In genomic region chr11:67033661-67034166, GRCh38 we compare ENCODE assay signal across 12 cellular contexts. TPM values are rescaled to one million over a fixed set of nuclear protein-coding genes. Genes with fewer than 3 reads are reported as not detected.
DNase-seq lines count a peak whose midpoint lies in the region; ATAC-seq and TF ChIP-seq lines count a peak whose summit lies in the region.
"Had no signal": no experiment of that assay in that cellular context is flagged by ENCODE, and none has a peak within 500 bp of the region (broad histone marks: within the 10 kb centered on the region; RNA-seq: fewer than 3 reads in every experiment).

No MANE protein-coding gene starts in this region.

- 7 to 49% methylated on average over 6 to 8 of the region's 8 CpGs for WGBS in esophagus squamous epithelium, 2 donors

- CTCF ChIA-PET in naive thymus-derived CD4-positive, alpha-beta T cell (lab: Charles Lee) = no interaction called here

- no peaks in the 10 kb centered on the region for H3K9me3 ChIP-seq in esophagus squamous epithelium
- H3K9me3 ChIP-seq in naive thymus-derived CD4-positive, alpha-beta T cell (ENCODE audit: control insufficient read depth in 2 of 3, low read length in 3 of 3) = no peaks in the 10 kb centered on the region

- no peaks in the 10 kb centered on the region for H3F3A ChIP-seq in GM23338 (replicated peaks; ENCODE audit: low read depth)

- H3K4me3 ChIP-seq in GM23338 (no peak overlapping the region), esophagus squamous epithelium (no peak overlapping the region)
- H3K4me3 ChIP-seq in naive thymus-derived CD4-positive, alpha-beta T cell (ENCODE audit: low read length) = no peak overlapping the region

- no peak overlapping the region for H3K4me3 Mint-ChIP-seq in chondrocyte (ENCODE audit: unreplicated experiment)
- H3K4me3 Mint-ChIP-seq in GM23338 = no peak overlapping the region
- no peak overlapping the region for H3K4me3 Mint-ChIP-seq in naive thymus-derived CD4-positive, alpha-beta T cell
- H3K4me3 Mint-ChIP-seq: activated B cell treated with CpG ODN at 0.5 μM for 24 hours had no signal

- no peak overlapping the region for H3K4me2 ChIP-seq in GM23338

- H4K20me1 ChIP-seq in GM23338 (replicated peaks; ENCODE audit: insufficient read depth) = no peaks in the 10 kb centered on the region

- H3K4me1 Mint-ChIP-seq in chondrocyte (ENCODE audit: low read depth) (peaks cover 60% of the 10 kb centered on the region), GM23338 (peaks cover 14% of the 10 kb centered on the region)
- peaks cover 0 to 3% (median 0%) of the 10 kb centered on the region in 7 donors for H3K4me1 Mint-ChIP-seq in naive thymus-derived CD4-positive, alpha-beta T cell

- TF ChIP-seq POLR2A in esophagus squamous epithelium (IDR thresholded peaks at IDR 0.05) = no peak

- H3K36me3 Mint-ChIP-seq in chondrocyte (ENCODE audit: low read depth) (no peaks in the 10 kb centered on the region), GM23338 (ENCODE audit: low read depth) (no peaks in the 10 kb centered on the region)
- H3K36me3 Mint-ChIP-seq in naive thymus-derived CD4-positive, alpha-beta T cell = no peaks in the 10 kb centered on the region

- H3K79me2 ChIP-seq in GM23338 (replicated peaks; ENCODE audit: insufficient read depth) = no peaks in the 10 kb centered on the region

- H3K27ac Mint-ChIP-seq in chondrocyte (ENCODE audit: unreplicated experiment) (peak overlapping the region; percentile 98), GM23338 (no peak overlapping the region)
- H3K27ac Mint-ChIP-seq in naive thymus-derived CD4-positive, alpha-beta T cell = no peak overlapping the region
- H3K27ac Mint-ChIP-seq: activated B cell treated with CpG ODN at 0.5 μM for 24 hours had no signal

- H3K4me1 ChIP-seq in GM23338 (ENCODE audit: insufficient read depth) (peaks cover 6% of the 10 kb centered on the region; the same call in 1 of the 2 replicates), esophagus squamous epithelium (peaks cover 13 to 32% (median 19%) of the 10 kb centered on the region in 3 donors)
- no peaks in the 10 kb centered on the region for H3K4me1 ChIP-seq in naive thymus-derived CD4-positive, alpha-beta T cell (ENCODE audit: control insufficient read depth in 2 of 2, insufficient read depth in 2 of 2, low read length in 2 of 2)

- H3K27ac ChIP-seq in GM23338 (ENCODE audit: low read depth) = no peak overlapping the region
- H3K27ac ChIP-seq in esophagus squamous epithelium = no peak overlapping the region
- H3K27ac ChIP-seq in naive thymus-derived CD4-positive, alpha-beta T cell (ENCODE audit: low read depth, low read length) = no peak overlapping the region

- ATAC-seq in GM23338 = no peak
- ATAC-seq in naive thymus-derived CD4-positive, alpha-beta T cell = no peak

- H3K27me3 Mint-ChIP-seq in chondrocyte (ENCODE audit: low read depth) = no peaks in the 10 kb centered on the region
- peaks cover 13% of the 10 kb centered on the region for H3K27me3 Mint-ChIP-seq in GM23338 (ENCODE audit: insufficient read depth, low read depth, poor library complexity)
- H3K27me3 Mint-ChIP-seq in naive thymus-derived CD4-positive, alpha-beta T cell = peaks cover 17 to 35% (median 22%) of the 10 kb centered on the region in 5 donors

- H2AFZ ChIP-seq in GM23338 = no peak overlapping the region

- DNase-seq in C1 segment of cervical spinal cord (lab: John Stamatoyannopoulos, UW) = peak in 9 of 14 donors; percentile 11 to 70 (median 42)
- peak; percentile 41 to 70 for DNase-seq in NOMO-1 (lab: John Stamatoyannopoulos, UW; ENCODE audit: unreplicated experiment in 2 of 2)
- DNase-seq in chondrocyte (ENCODE audit: low spot score) = no peak
- peak; percentile 45 for DNase-seq in occipital lobe (lab: John Stamatoyannopoulos, UW)
- no peak for DNase-seq in GM23338 (ENCODE audit: low spot score)
- DNase-seq in esophagus squamous epithelium (lab: John Stamatoyannopoulos, UW) = no peak
- no peak for DNase-seq in D341Med (ENCODE audit: low spot score)
- DNase-seq in naive thymus-derived CD4-positive, alpha-beta T cell = no peak
- DNase-seq: activated B cell treated with CpG ODN at 0.5 μM for 24 hours, GF-D8, NCI-H1436 had no signal

- no peak for TF ChIP-seq CTCF in chondrocyte (IDR thresholded peaks at IDR 0.05)
- no peak for TF ChIP-seq CTCF in GM23338 (conservative IDR thresholded peaks at IDR 0.05; ENCODE audit: low read depth in 2 of 2)
- TF ChIP-seq CTCF in esophagus squamous epithelium (IDR thresholded peaks at IDR 0.05) = no peak

- H3K36me3 ChIP-seq in GM23338 (ENCODE audit: insufficient read depth) = no peaks in the 10 kb centered on the region
- H3K36me3 ChIP-seq in esophagus squamous epithelium = no peaks in the 10 kb centered on the region
- no peaks in the 10 kb centered on the region for H3K36me3 ChIP-seq in naive thymus-derived CD4-positive, alpha-beta T cell (ENCODE audit: control insufficient read depth in 2 of 3, insufficient read depth in 3 of 3, low read length in 3 of 3)

- H3K27me3 ChIP-seq in GM23338 (ENCODE audit: insufficient read depth) (no peaks in the 10 kb centered on the region), esophagus squamous epithelium (peaks cover 0 to 17% (median 0%) of the 10 kb centered on the region in 4 donors)
- H3K27me3 ChIP-seq in naive thymus-derived CD4-positive, alpha-beta T cell (ENCODE audit: control insufficient read depth in 2 of 2, insufficient read depth in 2 of 2, low read length in 2 of 2) = peaks cover 0 to 2% of the 10 kb centered on the region in 2 donors

- H3K9me3 Mint-ChIP-seq in chondrocyte (ENCODE audit: low read depth) (no peaks in the 10 kb centered on the region), GM23338 (no peaks in the 10 kb centered on the region)
- H3K9me3 Mint-ChIP-seq in naive thymus-derived CD4-positive, alpha-beta T cell = peaks cover 0 to 2% (median 0%) of the 10 kb centered on the region in 11 donors
- H3K9me3 Mint-ChIP-seq: activated B cell treated with CpG ODN at 0.5 μM for 24 hours had no signal

- POLR2A ChIA-PET in naive thymus-derived CD4-positive, alpha-beta T cell (lab: Charles Lee) = no interaction called here

- intact Hi-C loops in esophagus squamous epithelium (cut with DNase I) = no loop called here
- intact Hi-C loops in naive thymus-derived CD4-positive, alpha-beta T cell (cut with micrococcal nuclease) = no loop called here

- no peaks in the 10 kb centered on the region for H3K9me2 ChIP-seq in GM23338 (ENCODE audit: insufficient read depth)

TF ChIP-seq in GM23338, 12 proteins besides CTCF, POLR2A, EP300 and RAD21 (continues in another document):
- no peak for TF ChIP-seq EZH2 (IDR thresholded peaks at IDR 0.05; ENCODE audit: low read depth, unreplicated experiment)
- no peak for TF ChIP-seq CREB1 (CRISPR knock-in tag; IDR thresholded peaks at IDR 0.05; ENCODE audit: low read depth)
- TF ChIP-seq ETS1 (IDR thresholded peaks at IDR 0.05) = no peak
- TF ChIP-seq POLR2AphosphoS5 (IDR thresholded peaks at IDR 0.05; ENCODE audit: low read depth) = no peak
- no peak for TF ChIP-seq STAT1 (IDR thresholded peaks at IDR 0.05; ENCODE audit: unreplicated experiment)
- no peak for TF ChIP-seq NANOG (IDR thresholded peaks at IDR 0.05; ENCODE audit: borderline replicate concordance)
- no peak for TF ChIP-seq ZNF331 (CRISPR knock-in tag; IDR thresholded peaks at IDR 0.05; ENCODE audit: low read depth)

RNA-seq across cellular contexts. Expression of gene SYT12, which starts 10.8 kb away (rescaled TPM):
- total RNA-seq in chondrocyte (7.2 to 15.3 TPM (median 7.2 TPM) in 3 replicates), occipital lobe (0.62 TPM), esophagus squamous epithelium (1 to 10 TPM in 2 of 4 donors, under 1 TPM in 2; 0.76 to 1.7 (median 0.99) TPM)
- 2.5 and 3.1 TPM in 2 replicates for total RNA-seq in GM23338 (2014; rRNA removed; shearing (Covaris generic))
- polyA plus RNA-seq in GM23338 (2016; fragmentation: Nextera tagmentation; extraction: Ambion mirVana) = 0.92 TPM in 2 replicates
- not detected for total RNA-seq in naive thymus-derived CD4-positive, alpha-beta T cell
- not detected for polyA plus RNA-seq in naive thymus-derived CD4-positive, alpha-beta T cell
- total RNA-seq: activated B cell treated with CpG ODN at 0.5 μM for 24 hours had no signal

RNA-seq across cellular contexts. Expression of gene RHOD, which starts 22.9 kb away (rescaled TPM):
- total RNA-seq in chondrocyte = 17.4 to 26.5 TPM (median 26.0 TPM) in 3 replicates
- not detected for total RNA-seq in occipital lobe
- total RNA-seq in GM23338 (2014; rRNA removed; shearing (Covaris generic)) = 16.2 and 16.7 TPM in 2 replicates
- 12.7 and 13.8 TPM in 2 replicates for polyA plus RNA-seq in GM23338 (2016; fragmentation: Nextera tagmentation; extraction: Ambion mirVana)
- 100 to 1,000 TPM; 122 to 219 (median 169) TPM for total RNA-seq in esophagus squamous epithelium
- under 1 TPM in 2 of 5 experiments, not detected in 3; 0.34 to 0.62 TPM for total RNA-seq in naive thymus-derived CD4-positive, alpha-beta T cell
- 1 to 10 TPM in 1 of 2 donors, not detected in 1; 1.3 TPM for polyA plus RNA-seq in naive thymus-derived CD4-positive, alpha-beta T cell
- total RNA-seq: activated B cell treated with CpG ODN at 0.5 μM for 24 hours had no signal

RNA-seq across cellular contexts. Expression of gene C11orf86, which starts 58.6 kb away (rescaled TPM):
- total RNA-seq in chondrocyte = not detected in 3 replicates
- total RNA-seq in occipital lobe = not detected
- total RNA-seq in GM23338 (2014; rRNA removed; shearing (Covaris generic)) = 0.21 TPM in 1 of 2 replicates, not detected in the other
- polyA plus RNA-seq in GM23338 (2016; fragmentation: Nextera tagmentation; extraction: Ambion mirVana) = 0.73 and 0.74 TPM in 2 replicates
- total RNA-seq in esophagus squamous epithelium = not detected
- total RNA-seq in naive thymus-derived CD4-positive, alpha-beta T cell = not detected
- not detected for polyA plus RNA-seq in naive thymus-derived CD4-positive, alpha-beta T cell
- total RNA-seq: activated B cell treated with CpG ODN at 0.5 μM for 24 hours, lung microvascular endothelial cell had no signal

Comparison
In these comparisons a context has a peak if more than half of its experiments do, and no peak if none do; other contexts are left out.
1. DNase-seq: peak in C1 segment of cervical spinal cord (9 of 14), NOMO-1 (2 of 2) and occipital lobe (single experiment); none in chondrocyte (single experiment), GM23338 (single experiment), esophagus squamous epithelium (single experiment), D341Med (single experiment) and naive thymus-derived CD4-positive, alpha-beta T cell (0 of 9).
2. RNA of gene RHOD, which starts 22.9 kb away (total RNA-seq): 122 to 219 TPM in esophagus squamous epithelium, 17.4 to 26.5 TPM in chondrocyte and 16.2 to 16.7 TPM in GM23338; 0.34 to 0.62 TPM in naive thymus-derived CD4-positive, alpha-beta T cell and not detected in occipital lobe (single experiment); every median in the first group is over 10 times any median in the second.